12 cellular contexts compared by ENCODE assay signal in the genomic region with DNA sequence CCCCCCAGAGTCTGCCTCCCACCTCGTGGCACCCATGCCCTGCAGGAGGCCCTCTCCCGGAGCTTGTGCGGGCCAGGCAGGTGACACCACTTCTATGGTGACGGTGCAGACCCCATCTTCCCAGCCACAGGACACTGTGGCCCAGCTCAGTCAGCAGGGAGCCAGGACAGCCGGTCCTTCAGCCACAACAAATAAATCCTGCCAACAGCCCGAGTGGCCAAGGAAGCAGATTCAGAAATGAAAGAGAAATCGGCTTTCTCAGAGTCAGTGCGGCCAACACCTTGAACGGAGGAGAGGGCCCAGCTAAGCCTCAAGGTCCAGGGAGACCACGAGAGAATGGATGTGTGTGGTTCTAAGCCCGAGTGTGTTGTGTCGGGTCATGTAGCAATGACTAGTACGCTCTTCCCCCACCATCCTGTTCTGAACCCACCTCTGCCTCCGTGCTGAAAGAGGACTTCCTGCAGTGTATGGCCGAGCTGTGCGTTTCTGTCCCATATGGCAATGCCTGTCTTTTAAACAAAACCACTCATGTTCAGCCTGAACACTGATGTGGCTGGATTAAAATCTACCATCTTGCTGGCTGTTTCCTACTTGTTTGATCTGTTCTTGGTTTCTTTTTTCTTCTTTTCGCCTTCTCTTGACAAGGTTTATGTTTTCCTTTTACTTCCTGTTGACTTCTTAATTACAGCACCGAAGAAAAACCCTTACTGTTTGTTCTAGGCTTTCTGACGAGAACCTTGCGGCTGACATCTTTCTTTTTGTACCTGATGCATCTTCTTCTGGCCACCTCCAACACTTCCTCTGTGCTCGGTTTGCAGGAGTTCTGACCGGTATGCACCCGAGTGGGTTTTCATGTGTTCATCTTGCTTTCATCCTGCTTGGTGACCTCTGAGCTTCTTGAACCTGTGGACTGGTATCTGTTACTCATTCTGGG. TPM values are rescaled to one million over a fixed set of nuclear protein-coding genes. Genes with fewer than 3 reads are reported as not detected.
DNase-seq lines count a peak whose midpoint lies in the region; ATAC-seq, FAIRE-seq and TF ChIP-seq lines count a peak whose summit lies in the region.
"Had no signal": no experiment of that assay in that cellular context is flagged by ENCODE, and none has a peak within 500 bp of the region (broad histone marks: within the 10 kb centered on the region; RNA-seq: fewer than 3 reads in every experiment).

No MANE protein-coding gene starts in this region.

- H3K9me3 ChIP-seq in HEK293 (ENCODE audit: control insufficient read depth, insufficient read depth, low read depth, low read length) = no peaks in the 10 kb centered on the region
- H3K9me3 ChIP-seq in GM12878 (replicated peaks; ENCODE audit: control insufficient read depth, insufficient read depth, low read length) = no peaks in the 10 kb centered on the region
- H3K9me3 ChIP-seq: right lobe of liver, SJSA1 had no signal

- no peak overlapping the region for H3K9ac ChIP-seq in GM12878 (ENCODE audit: control insufficient read depth, insufficient read depth, low read length)

- H3K27ac ChIP-seq in HEK293 (ENCODE audit: extremely low read depth, low read depth, low read length) (no peak overlapping the region), GM12878 (ENCODE audit: control insufficient read depth, insufficient read depth) (peak overlapping the region; percentile 53)
- H3K27ac ChIP-seq: right lobe of liver, SJSA1 had no signal

- in situ Hi-C loops in GM12878 (cut with MboI) = no loop called here

- H3K4me1 Mint-ChIP-seq in activated CD4-positive, alpha-beta memory T cell treated with anti-CD3 and anti-CD28 coated beads, Interleukin-2, amount 10 ng/mL, durations not matched to agents 7 days and 5 days = peaks cover 31% of the 10 kb centered on the region

- TF ChIP-seq RAD21 in GM12878 (IDR thresholded peaks at IDR 0.05; ENCODE audit: insufficient read depth, low read depth, low read length) = no peak

- no peak; the same call in 2 of the 3 replicates for ATAC-seq in GM12878
- no peak for ATAC-seq in GM19455 (IDR thresholded peaks at IDR 0.05; ENCODE audit: unreplicated experiment)

- CTCF ChIA-PET in HEK293 (lab: Yijun Ruan, JAX) = no interaction called here
- CTCF ChIA-PET in activated CD4-positive, alpha-beta memory T cell treated with anti-CD3 and anti-CD28 coated beads, Interleukin-2, amount 10 ng/mL, durations not matched to agents 7 days and 5 days (lab: Charles Lee) = interaction anchor here (1.4 to 2.1 kb wide), 3 partner anchors 53 to 137 kb away, joined by 4 to 6 read pairs (median 6); partner anchors contain the start of genes GAK, IDUA and TMEM175
- CTCF ChIA-PET in GM12878 (lab: Yijun Ruan, JAX) = no interaction called here

- peak overlapping the region; percentile 100 for H3K27ac Mint-ChIP-seq in activated CD4-positive, alpha-beta memory T cell treated with anti-CD3 and anti-CD28 coated beads, Interleukin-2, amount 10 ng/mL, durations not matched to agents 7 days and 5 days

- H3K27me3 Mint-ChIP-seq in activated CD4-positive, alpha-beta memory T cell treated with anti-CD3 and anti-CD28 coated beads, Interleukin-2, amount 10 ng/mL, durations not matched to agents 7 days and 5 days = no peaks in the 10 kb centered on the region

- H3K4me1 ChIP-seq in HEK293 (ENCODE audit: control insufficient read depth, insufficient read depth, low read length) (no peaks in the 10 kb centered on the region), GM12878 (ENCODE audit: control insufficient read depth, insufficient read depth, low read length) (peaks cover 13% of the 10 kb centered on the region)
- H3K4me1 ChIP-seq: right lobe of liver, SJSA1 had no signal

- POLR2A ChIA-PET in HEK293 (lab: Yijun Ruan, JAX) (no interaction called here), GM12878 (lab: Charles Lee) (no interaction called here)
- POLR2A ChIA-PET in activated CD4-positive, alpha-beta memory T cell treated with anti-CD3 and anti-CD28 coated beads, Interleukin-2, amount 10 ng/mL, durations not matched to agents 7 days and 5 days (lab: Charles Lee) = interaction anchor here (1.0 to 3.5 kb wide), 7 partner anchors 8 to 99 kb away, joined by 3 to 29 read pairs (median 4); partner anchors contain the start of genes GAK and TMEM175

- FAIRE-seq in GM12878 (lab: Jason Lieb, UNC) = peak; percentile 23
- FAIRE-seq: islet of Langerhans had no signal

- no peaks in the 10 kb centered on the region for H3K79me2 ChIP-seq in GM12878 (ENCODE audit: control insufficient read depth, insufficient read depth, low read length)

- no peak for TF ChIP-seq CTCF in HEK293 (tag by site-specific recombination; IDR thresholded peaks at IDR 0.05)
- TF ChIP-seq CTCF in GM12878 (IDR thresholded peaks at IDR 0.05 in 2 of 3, conservative IDR thresholded peaks at IDR 0.05 in 1 of 3; ENCODE audit: control insufficient read depth in 2 of 3, extremely low read depth in 1 of 3, insufficient read depth in 1 of 3, low read depth in 3 of 3, low read length in 3 of 3) = no peak
- TF ChIP-seq CTCF in foreskin fibroblast (IDR thresholded peaks at IDR 0.05; ENCODE audit: low read depth, low read length) = no peak

- no peaks in the 10 kb centered on the region for H3K9me3 Mint-ChIP-seq in activated CD4-positive, alpha-beta memory T cell treated with anti-CD3 and anti-CD28 coated beads, Interleukin-2, amount 10 ng/mL, durations not matched to agents 7 days and 5 days

- H3K4me3 ChIP-seq in HEK293 (ENCODE audit: low read depth, low read length) = no peak overlapping the region
- no peak overlapping the region for H3K4me3 ChIP-seq in GM12878
- no peak overlapping the region for H3K4me3 ChIP-seq in foreskin fibroblast (ENCODE audit: low read depth in 1 of 2, low read length in 2 of 2)
- H3K4me3 ChIP-seq: right lobe of liver, SJSA1 had no signal

- SMC1A ChIA-PET in GM12878 (lab: Charles Lee; ENCODE audit: uncharacterized antibody, unreplicated experiment) = no interaction called here

- intact Hi-C loops in GM12878 (cut with micrococcal nuclease; ENCODE audit: unreplicated experiment) = no loop called here

- TF ChIP-seq POLR2A in GM12878 (IDR thresholded peaks at IDR 0.05; ENCODE audit: low read depth, low read length) = peak; percentile 18; the same call in 1 of the 2 replicates

- DNase-seq in activated CD4-positive, alpha-beta memory T cell treated with anti-CD3 and anti-CD28 coated beads, Interleukin-2, amount 10 ng/mL, durations not matched to agents 7 days and 5 days = peak; percentile 52
- no peak for DNase-seq in GM12878 (ENCODE audit: low read depth, low spot score)
- peak; percentile 41 for DNase-seq in stimulated activated CD4-positive, alpha-beta T cell treated with anti-CD3 and anti-CD28 coated beads, Interleukin-1b, Interleukin-23, amount 100 ng/mL, for 48 hours
- no peak for DNase-seq in globus pallidus (ENCODE audit: low spot score)
- no peak for DNase-seq in middle frontal gyrus (ENCODE audit: extremely low spot score, low spot score)
- DNase-seq in foreskin fibroblast = no peak
- DNase-seq: NCI-H524 treated with DMSO at 0.1 percent for 48 hours, right lobe of liver had no signal

- TSS peak; percentile 35 for BruUV-seq in GM12878 (replicated peaks; lab: Mats Ljungman, UMichigan)

- H3K4me2 ChIP-seq in GM12878 (ENCODE audit: control insufficient read depth, insufficient read depth) = peak overlapping the region; percentile 54

- TF ChIP-seq EP300 in GM12878 (IDR thresholded peaks at IDR 0.05; ENCODE audit: borderline replicate concordance in 1 of 2, control insufficient read depth in 1 of 2, low read depth in 2 of 2, low read length in 2 of 2) = no peak

- peaks cover 57% of the 10 kb centered on the region for H3K36me3 Mint-ChIP-seq in activated CD4-positive, alpha-beta memory T cell treated with anti-CD3 and anti-CD28 coated beads, Interleukin-2, amount 10 ng/mL, durations not matched to agents 7 days and 5 days (ENCODE audit: low read depth)

- H3K4me3 Mint-ChIP-seq in activated CD4-positive, alpha-beta memory T cell treated with anti-CD3 and anti-CD28 coated beads, Interleukin-2, amount 10 ng/mL, durations not matched to agents 7 days and 5 days = peak overlapping the region; percentile 71

- no peaks in the 10 kb centered on the region for H4K20me1 ChIP-seq in GM12878 (ENCODE audit: control insufficient read depth, insufficient read depth)

- no peak overlapping the region for H2AFZ ChIP-seq in GM12878 (ENCODE audit: control insufficient read depth, low read depth, low read length)

- no peaks in the 10 kb centered on the region for H3K27me3 ChIP-seq in GM12878 (replicated peaks in 1 of 2; ENCODE audit: control insufficient read depth in 2 of 2, insufficient read depth in 2 of 2, low read length in 1 of 2)
- H3K27me3 ChIP-seq: right lobe of liver, SJSA1 had no signal

- RAD21 ChIA-PET in GM12878 (lab: Charles Lee; ENCODE audit: unreplicated experiment) = interaction anchor here (0.7 to 1.3 kb wide), 2 partner anchors 18 to 106 kb away, joined by 3 to 4 read pairs; no protein-coding TSS in a partner anchor

- WGBS in GM12878 (ENCODE audit: insufficient coverage, insufficient replicate concordance, low lambda C conversion rate, missing lambda C conversion rate) = 75% methylated on average over 23 of the region's 23 CpGs

- H3K36me3 ChIP-seq in HEK293 (ENCODE audit: control insufficient read depth in 2 of 2, insufficient read depth in 1 of 2, low read length in 2 of 2) (peaks cover 0 to 90% of the 10 kb centered on the region in 2 experiments; a peak in 2 of 3 replicates), GM12878 (ENCODE audit: control insufficient read depth in 2 of 2, insufficient read depth in 2 of 2, low read length in 1 of 2) (peaks cover 18 to 23% of the 10 kb centered on the region in 2 experiments)
- H3K36me3 ChIP-seq: SJSA1 had no signal

RNA-seq across cellular contexts. Expression of gene GAK, which starts 53.1 kb away (rescaled TPM):
- 100 to 1,000 TPM; 139 to 156 TPM for total RNA-seq in activated CD4-positive, alpha-beta memory T cell treated with anti-CD3 and anti-CD28 coated beads, Interleukin-2, amount 10 ng/mL, durations not matched to agents 7 days and 5 days
- total RNA-seq in GM12878 (2013; cell fraction: nucleolus; rRNA removed) = 353 and 398 TPM in 2 replicates
- total RNA-seq in GM12878 (2014; rRNA removed) (84.3 and 96.9 TPM in 2 replicates), GM12878 (2014; rRNA removed; fragmentation: Illumina TruSeq; extraction: Trizol) (18.4 and 22.5 TPM in 2 replicates), GM12878 (2021) (114 and 127 TPM in 2 replicates)
- 15.7 TPM for polyA plus RNA-seq in GM12878 (2011; ENCODE audit: low read depth)
- polyA plus RNA-seq in GM12878 (2011; rRNA removed) (20.8 and 36.6 TPM in 2 replicates), GM12878 (2014; fragmentation: Illumina TruSeq; extraction: Trizol) (9.3 and 20.2 TPM in 2 replicates), GM12878 (2014; fragmentation: Nextera tagmentation; extraction: Ambion mirVana) (1 to 10 TPM in 1 of 2 experiments, under 1 TPM in 1; 0.82 to 5.7 TPM), GM12878 (2014; rRNA removed) (87.6 and 109 TPM in 2 replicates), GM12878 (2016; fragmentation: Nextera tagmentation; extraction: Ambion mirVana) (10 to 100 TPM; 71.0 to 73.6 TPM)
- polyA plus RNA-seq in GM12878 (2011; cell fraction: cytosol; rRNA removed) = 34.7 and 47.1 TPM in 2 replicates
- 193 and 259 TPM in 2 replicates for polyA plus RNA-seq in GM12878 (2011; cell fraction: nucleus; rRNA removed)
- polyA plus RNA-seq in GM12878 (2012) = 54.3 and 64.5 TPM in 2 replicates
- polyA minus RNA-seq in GM12878 (2011; rRNA and poly(A)+ RNA removed) = 83.6 and 214 TPM in 2 replicates
- polyA minus RNA-seq in GM12878 (2011; cell fraction: cytosol; rRNA and poly(A)+ RNA removed) = 29.3 and 36.4 TPM in 2 replicates
- 79.4 and 142 TPM in 2 replicates for polyA minus RNA-seq in GM12878 (2011; cell fraction: nucleus; rRNA and poly(A)+ RNA removed)

RNA-seq across cellular contexts. Expression of gene CPLX1, which starts 53.1 kb away (rescaled TPM):
- total RNA-seq in activated CD4-positive, alpha-beta memory T cell treated with anti-CD3 and anti-CD28 coated beads, Interleukin-2, amount 10 ng/mL, durations not matched to agents 7 days and 5 days = 1 to 10 TPM; 2.5 to 3.0 TPM
- 0.25 TPM in 1 of 2 replicates, not detected in the other for total RNA-seq in GM12878 (2013; cell fraction: nucleolus; rRNA removed)
- total RNA-seq in GM12878 (2014; rRNA removed) (0.16 TPM in 1 of 2 replicates, not detected in the other), GM12878 (2014; rRNA removed; fragmentation: Illumina TruSeq; extraction: Trizol) (0.09 TPM in 1 of 2 replicates, not detected in the other), GM12878 (2021) (1.2 and 2.2 TPM in 2 replicates)
- 0.10 TPM for polyA plus RNA-seq in GM12878 (2011; ENCODE audit: low read depth)
- polyA plus RNA-seq in GM12878 (2011; rRNA removed) (not detected in 2 replicates), GM12878 (2014; fragmentation: Illumina TruSeq; extraction: Trizol) (0.04 TPM in 1 of 2 replicates, not detected in the other), GM12878 (2014; fragmentation: Nextera tagmentation; extraction: Ambion mirVana) (not detected), GM12878 (2014; rRNA removed) (0.28 and 0.57 TPM in 2 replicates), GM12878 (2016; fragmentation: Nextera tagmentation; extraction: Ambion mirVana) (under 1 TPM in 1 of 2 experiments, not detected in 1; 0.13 TPM)
- 0.06 TPM in 1 of 2 replicates, not detected in the other for polyA plus RNA-seq in GM12878 (2011; cell fraction: cytosol; rRNA removed)
- 0.12 and 0.46 TPM in 2 replicates for polyA plus RNA-seq in GM12878 (2011; cell fraction: nucleus; rRNA removed)
- 0.88 and 2.1 TPM in 2 replicates for polyA plus RNA-seq in GM12878 (2012)
- not detected in 2 replicates for polyA minus RNA-seq in GM12878 (2011; rRNA and poly(A)+ RNA removed)
- polyA minus RNA-seq in GM12878 (2011; cell fraction: cytosol; rRNA and poly(A)+ RNA removed) = not detected in 2 replicates
- not detected in 2 replicates for polyA minus RNA-seq in GM12878 (2011; cell fraction: nucleus; rRNA and poly(A)+ RNA removed)
- total RNA-seq: SJSA1 had no signal

RNA-seq across cellular contexts. Expression of gene TMEM175, which starts 53.2 kb away (rescaled TPM):
- 10 to 100 TPM; 24.1 to 28.8 TPM for total RNA-seq in activated CD4-positive, alpha-beta memory T cell treated with anti-CD3 and anti-CD28 coated beads, Interleukin-2, amount 10 ng/mL, durations not matched to agents 7 days and 5 days
- 41.5 and 43.7 TPM in 2 replicates for total RNA-seq in GM12878 (2013; cell fraction: nucleolus; rRNA removed)
- total RNA-seq in GM12878 (2014; rRNA removed) = 26.1 and 31.8 TPM in 2 replicates
- total RNA-seq in GM12878 (2014; rRNA removed; fragmentation: Illumina TruSeq; extraction: Trizol) = 11.1 and 12.4 TPM in 2 replicates
- 21.8 and 26.0 TPM in 2 replicates for total RNA-seq in GM12878 (2021)
- polyA plus RNA-seq in GM12878 (2011; ENCODE audit: low read depth) = 29.5 TPM
- 9.5 and 19.2 TPM in 2 replicates for polyA plus RNA-seq in GM12878 (2011; rRNA removed)
- 36.8 and 40.3 TPM in 2 replicates for polyA plus RNA-seq in GM12878 (2011; cell fraction: cytosol; rRNA removed)
- 218 and 219 TPM in 2 replicates for polyA plus RNA-seq in GM12878 (2011; cell fraction: nucleus; rRNA removed)
- polyA plus RNA-seq in GM12878 (2012) = 23.1 and 26.7 TPM in 2 replicates
- 3.8 and 10.0 TPM in 2 replicates for polyA plus RNA-seq in GM12878 (2014; fragmentation: Illumina TruSeq; extraction: Trizol)
- under 1 TPM; 0.11 to 0.22 TPM for polyA plus RNA-seq in GM12878 (2014; fragmentation: Nextera tagmentation; extraction: Ambion mirVana)
- 39.5 and 53.5 TPM in 2 replicates for polyA plus RNA-seq in GM12878 (2014; rRNA removed)
- 10 to 100 TPM; 25.4 to 31.5 TPM for polyA plus RNA-seq in GM12878 (2016; fragmentation: Nextera tagmentation; extraction: Ambion mirVana)
- 12.2 and 16.1 TPM in 2 replicates for polyA minus RNA-seq in GM12878 (2011; rRNA and poly(A)+ RNA removed)
- polyA minus RNA-seq in GM12878 (2011; cell fraction: cytosol; rRNA and poly(A)+ RNA removed) = 6.5 and 9.0 TPM in 2 replicates
- 21.6 and 32.9 TPM in 2 replicates for polyA minus RNA-seq in GM12878 (2011; cell fraction: nucleus; rRNA and poly(A)+ RNA removed)

Comparison
In these comparisons a context has a peak if more than half of its experiments do, and no peak if none do; other contexts are left out.
1. DNase-seq: peak in activated CD4-positive, alpha-beta memory T cell treated with anti-CD3 and anti-CD28 coated beads, Interleukin-2, amount 10 ng/mL, durations not matched to agents 7 days and 5 days (single experiment) and stimulated activated CD4-positive, alpha-beta T cell treated with anti-CD3 and anti-CD28 coated beads, Interleukin-1b, Interleukin-23, amount 100 ng/mL, for 48 hours (single experiment); none in GM12878 (single experiment), globus pallidus (single experiment), middle frontal gyrus (single experiment) and foreskin fibroblast (0 of 2).